Comparison of ENCODE assay signal across 1 cellular context in genomic region chrX:118974088-118974907, GRCh38.
TF ChIP-seq lines count a peak whose summit lies in the region.

Gene LONRF3 (plus strand): TSS chrX:118974618. CDS start chrX:118974781, 163 bp downstream.

TF ChIP-seq in HepG2, 621 proteins besides CTCF, POLR2A, EP300 and RAD21 (continued from another document):
- TF ChIP-seq CEBPZ (IDR thresholded peaks at IDR 0.05; ENCODE audit: low read length) = no peak
- TF ChIP-seq KDM6A (CRISPR knock-in tag; IDR thresholded peaks at IDR 0.05; ENCODE audit: low read depth) = no peak
- no peak for TF ChIP-seq SNAI1 (CRISPR knock-in tag; IDR thresholded peaks at IDR 0.05; ENCODE audit: borderline replicate concordance)
- TF ChIP-seq SMARCC2 (IDR thresholded peaks at IDR 0.05) = no peak
- TF ChIP-seq ZBTB39 (CRISPR knock-in tag; IDR thresholded peaks at IDR 0.05) = no peak
- 0 out of 2 replicates have a peak, but pooled peaks have one; percentile 19 for TF ChIP-seq NFKB2 (CRISPR knock-in tag; IDR thresholded peaks at IDR 0.05; ENCODE audit: borderline replicate concordance)
- no peak for TF ChIP-seq HOXA9 (CRISPR knock-in tag; IDR thresholded peaks at IDR 0.05; ENCODE audit: borderline replicate concordance)
- TF ChIP-seq ZNF576 (CRISPR knock-in tag; IDR thresholded peaks at IDR 0.05) = no peak
- TF ChIP-seq HOXA5 (CRISPR knock-in tag; IDR thresholded peaks at IDR 0.05) = peak; percentile 24; the same call in 1 of the 2 replicates
- no peak for TF ChIP-seq MAFG (CRISPR knock-in tag; IDR thresholded peaks at IDR 0.05)
- no peak for TF ChIP-seq ZNF678 (CRISPR knock-in tag; IDR thresholded peaks at IDR 0.05)
- TF ChIP-seq TFE3 (CRISPR knock-in tag; IDR thresholded peaks at IDR 0.05) = peak; percentile 41; the same call in 1 of the 2 replicates
- TF ChIP-seq ZNF615 (CRISPR knock-in tag; IDR thresholded peaks at IDR 0.05; ENCODE audit: borderline replicate concordance) = no peak
- 0 out of 2 replicates have a peak, but pooled peaks have one; percentile 11 for TF ChIP-seq ZNF564 (CRISPR knock-in tag; IDR thresholded peaks at IDR 0.05)
- no peak for TF ChIP-seq ZNF557 (CRISPR knock-in tag; IDR thresholded peaks at IDR 0.05)
- TF ChIP-seq IKZF4 (CRISPR knock-in tag; IDR thresholded peaks at IDR 0.05; ENCODE audit: borderline replicate concordance, low read depth, not compliant biosample characterization) = no peak
- TF ChIP-seq SRY (CRISPR knock-in tag; IDR thresholded peaks at IDR 0.05) = 0 out of 2 replicates have a peak, but pooled peaks have one; percentile 21
- TF ChIP-seq DRAP1 (CRISPR knock-in tag; IDR thresholded peaks at IDR 0.05) = peak; percentile 85
- peak; percentile 83 for TF ChIP-seq POLR2G (IDR thresholded peaks at IDR 0.05; ENCODE audit: low read depth, low read length)
- peak; percentile 70 for TF ChIP-seq USF2 (IDR thresholded peaks at IDR 0.05; ENCODE audit: low read depth, low read length)
- TF ChIP-seq USF2 (CRISPR knock-in tag; IDR thresholded peaks at IDR 0.05; ENCODE audit: borderline replicate concordance) = peak; percentile 83; the same call in 1 of the 2 replicates
- no peak for TF ChIP-seq BATF2 (CRISPR knock-in tag; IDR thresholded peaks at IDR 0.05)
- no peak for TF ChIP-seq ZNF121 (CRISPR knock-in tag; IDR thresholded peaks at IDR 0.05)
- TF ChIP-seq ZNF616 (CRISPR knock-in tag; IDR thresholded peaks at IDR 0.05; ENCODE audit: low read depth) = no peak
- TF ChIP-seq LRRFIP1 (CRISPR knock-in tag; conservative IDR thresholded peaks at IDR 0.05) = no peak
- TF ChIP-seq PITX1 (CRISPR knock-in tag; IDR thresholded peaks at IDR 0.05) = no peak
- TF ChIP-seq ZNF788 (CRISPR knock-in tag; IDR thresholded peaks at IDR 0.05; ENCODE audit: borderline replicate concordance) = peak; percentile 27; the same call in 1 of the 2 replicates
- TF ChIP-seq GABPA (IDR thresholded peaks at IDR 0.05; ENCODE audit: low read depth, low read length) = no peak
- TF ChIP-seq GABPA (CRISPR knock-in tag; IDR thresholded peaks at IDR 0.05; ENCODE audit: low read depth) = no peak
- peak; percentile 29; the same call in 1 of the 2 replicates for TF ChIP-seq GABPB1 (CRISPR knock-in tag; IDR thresholded peaks at IDR 0.05)
- TF ChIP-seq ATF3 (CRISPR knock-in tag; IDR thresholded peaks at IDR 0.05) = no peak
